ENCODE assay signal across 17 cellular contexts in genomic region chr1:225617479-225617878, GRCh38. TPM values are rescaled to one million over a fixed set of nuclear protein-coding genes. Genes with fewer than 3 reads are reported as not detected.
A peak's percentile ranks its signal among the peaks of the same experiment; 100 is the strongest.
DNase-seq lines count a peak whose midpoint lies in the region; ATAC-seq and TF ChIP-seq lines count a peak whose summit lies in the region.
"Had no signal": no experiment of that assay in that cellular context is flagged by ENCODE, and none has a peak within 500 bp of the region (broad histone marks: within the 10 kb centered on the region; RNA-seq: fewer than 3 reads in every experiment).

No MANE protein-coding gene starts in this region.

- H3K79me2 ChIP-seq in fibroblast of lung (ENCODE audit: control insufficient read depth, insufficient read depth, low read length) (peaks cover 55% of the 10 kb centered on the region), osteoblast (ENCODE audit: insufficient read depth, low read length) (peaks cover 92% of the 10 kb centered on the region)

- no peak overlapping the region for H3K9ac ChIP-seq in fibroblast of lung (ENCODE audit: insufficient read depth, low read length)
- H3K9ac ChIP-seq: parathyroid adenoma had no signal

- no peak for TF ChIP-seq POLR2A in Peyer's patch (IDR thresholded peaks at IDR 0.05)

- TF ChIP-seq CTCF in AG10803 (conservative IDR thresholded peaks at IDR 0.05; ENCODE audit: low read length) (no peak), fibroblast of lung (conservative IDR thresholded peaks at IDR 0.05 in 1 of 2, IDR thresholded peaks at IDR 0.05 in 1 of 2; ENCODE audit: low read depth in 1 of 2, low read length in 2 of 2) (no peak), osteoblast (IDR thresholded peaks at IDR 0.05; ENCODE audit: extremely low read depth, low read depth, low read length) (no peak), Peyer's patch (IDR thresholded peaks at IDR 0.05) (no peak)

- H3K4me2 ChIP-seq in fibroblast of lung (ENCODE audit: extremely low read depth, insufficient read depth, low read length): peak overlapping the region; percentile 29
- H3K4me2 ChIP-seq in osteoblast (ENCODE audit: insufficient read depth, low read length): no peak overlapping the region

- peak; percentile 32 for DNase-seq in AG10803 (ENCODE audit: low read depth)
- DNase-seq in LHCN-M2 (ENCODE audit: low read depth): peak; percentile 25
- DNase-seq in fibroblast of lung (ENCODE audit: low read depth in 2 of 2): peak in 1 of 2 donors; percentile 51
- DNase-seq in osteoblast (ENCODE audit: insufficient read length, low spot score, missing footprints): peak; percentile 87
- no peak for DNase-seq in middle frontal gyrus (ENCODE audit: extremely low spot score, low spot score)
- DNase-seq in pons (ENCODE audit: low spot score): no peak
- DNase-seq in Peyer's patch: no peak
- DNase-seq: activated CD4-positive, alpha-beta T cell treated with anti-CD3 and anti-CD28 coated beads for 1 hour; activated CD8-positive, alpha-beta memory T cell treated with anti-CD3 and anti-CD28 coated beads, Interleukin-2, amount 10 ng/mL, durations not matched to agents 7 days and 5 days; DMS153; naive B cell; NCI-H187 treated with DMSO at 0.1 percent for 48 hours; NK-92 treated with Interleukin-12 subunit alpha and Interleukin-12 subunit beta, amount 100 ng/mL, for 24 hours; stimulated activated CD4-positive, alpha-beta T cell treated with anti-CD3 and anti-CD28 coated beads, Interleukin-2, amount 100 ng/mL, for 48 hours had no signal

- H3K9me3 ChIP-seq in fibroblast of lung (ENCODE audit: control insufficient read depth, insufficient read depth, low read depth, low read length) (no peaks in the 10 kb centered on the region), osteoblast (ENCODE audit: low read depth, low read length) (no peaks in the 10 kb centered on the region), Peyer's patch (no peaks in the 10 kb centered on the region)

- H2AFZ ChIP-seq in fibroblast of lung (ENCODE audit: low read length) (no peak overlapping the region), osteoblast (ENCODE audit: low read length) (no peak overlapping the region)
- H2AFZ ChIP-seq: parathyroid adenoma had no signal

- peaks cover 4% of the 10 kb centered on the region for H3K4me1 ChIP-seq in fibroblast of lung (ENCODE audit: control insufficient read depth, extremely low read depth, insufficient read depth, low read length)
- H3K4me1 ChIP-seq in osteoblast (ENCODE audit: insufficient read depth, low read length): peaks cover 20% of the 10 kb centered on the region
- H3K4me1 ChIP-seq in Peyer's patch: peaks cover 0 to 12% (median 0%) of the 10 kb centered on the region in 4 donors
- H3K4me1 ChIP-seq: parathyroid adenoma had no signal

- no peak for ATAC-seq in HG03439 (IDR thresholded peaks at IDR 0.05; ENCODE audit: unreplicated experiment)
- ATAC-seq: activated CD8-positive, alpha-beta memory T cell treated with anti-CD3 and anti-CD28 coated beads, Interleukin-2, amount 10 ng/mL, durations not matched to agents 7 days and 5 days had no signal

- H3K27me3 ChIP-seq in fibroblast of lung (ENCODE audit: control insufficient read depth, insufficient read depth, low read length): no peaks in the 10 kb centered on the region
- H3K27me3 ChIP-seq in osteoblast (ENCODE audit: insufficient read depth, low read length): no peaks in the 10 kb centered on the region
- H3K27me3 ChIP-seq in Peyer's patch: no peaks in the 10 kb centered on the region

- H3K36me3 ChIP-seq in fibroblast of lung (ENCODE audit: control insufficient read depth, insufficient read depth, low read length): no peaks in the 10 kb centered on the region
- H3K36me3 ChIP-seq in osteoblast (ENCODE audit: insufficient read depth, low read length): peaks cover 10% of the 10 kb centered on the region
- H3K36me3 ChIP-seq in Peyer's patch: no peaks in the 10 kb centered on the region

- no peak overlapping the region for H3K4me3 ChIP-seq in AG10803 (ENCODE audit: low read length)
- H3K4me3 ChIP-seq in fibroblast of lung (replicated peaks in 1 of 4; ENCODE audit: control extremely low read depth in 1 of 4, insufficient read depth in 1 of 4, low read depth in 3 of 4, low read length in 4 of 4): no peak overlapping the region
- no peak overlapping the region for H3K4me3 ChIP-seq in osteoblast (ENCODE audit: insufficient read depth, low read length)
- no peak overlapping the region for H3K4me3 ChIP-seq in Peyer's patch

- peaks cover 6% of the 10 kb centered on the region for H4K20me1 ChIP-seq in fibroblast of lung (ENCODE audit: control insufficient read depth, extremely low read depth, insufficient read depth, low read length)
- peaks cover 66% of the 10 kb centered on the region for H4K20me1 ChIP-seq in osteoblast (ENCODE audit: insufficient read depth, low read length)

- H3K27ac ChIP-seq in fibroblast of lung (ENCODE audit: insufficient read depth, low read length) (no peak overlapping the region), osteoblast (ENCODE audit: low read depth, low read length) (peak overlapping the region; percentile 59), Peyer's patch (peak overlapping the region in 1 of 4 donors; percentile 3)
- H3K27ac ChIP-seq: parathyroid adenoma, RWPE1 had no signal

RNA-seq across cellular contexts. Expression of gene ENAH, which starts 35.4 kb away (rescaled TPM):
- total RNA-seq in LHCN-M2 (2014; rRNA removed) (82.4 and 91.8 TPM in 2 replicates), fibroblast of lung (85.0 and 93.7 TPM in 2 replicates), osteoblast (344 and 453 TPM in 2 replicates), Peyer's patch (10 to 100 TPM in 3 of 4 donors, 1 to 10 TPM in 1; 7.6 to 51.2 (median 16.5) TPM)
- 58.3 TPM for polyA plus RNA-seq in LHCN-M2 (2012)
- polyA plus RNA-seq in fibroblast of lung: 153 and 210 TPM in 2 replicates
- polyA plus RNA-seq in fibroblast of lung (2012): 103 and 145 TPM in 2 replicates
- 31.8 and 38.8 TPM in 2 replicates for polyA minus RNA-seq in fibroblast of lung (ENCODE audit: low replicate concordance)
- total RNA-seq: activated CD8-positive, alpha-beta memory T cell treated with anti-CD3 and anti-CD28 coated beads, Interleukin-2, amount 10 ng/mL, durations not matched to agents 7 days and 5 days had no signal

Comparison
In these comparisons a context has a peak if more than half of its experiments do, and no peak if none do; other contexts are left out.
1. DNase-seq: peak in AG10803 (single experiment), LHCN-M2 (single experiment) and osteoblast (single experiment); none in middle frontal gyrus (single experiment), pons (single experiment) and Peyer's patch (0 of 3).